In the genomic region with DNA sequence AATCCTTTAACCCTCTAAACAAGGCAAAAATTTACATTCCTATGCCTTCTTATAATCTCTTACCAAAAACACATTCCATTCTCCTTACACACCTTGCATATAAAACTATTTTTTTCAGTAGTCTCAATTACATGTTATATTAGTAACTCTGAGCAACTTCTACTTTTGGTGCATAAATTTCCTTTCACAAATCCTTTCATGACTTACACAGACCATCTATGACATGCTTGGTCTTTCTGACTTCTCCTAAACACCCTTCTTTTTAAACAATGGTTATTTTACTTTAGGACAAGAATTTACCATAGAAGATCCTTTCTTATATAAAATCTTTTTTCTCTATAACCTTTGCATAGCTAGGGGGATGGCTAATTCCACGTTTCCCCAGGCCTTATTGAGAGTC, we compare ENCODE assay signal across 27 cellular contexts.
A peak's percentile ranks its signal among the peaks of the same experiment; 100 is the strongest.
DNase-seq lines count a peak whose midpoint lies in the region; ATAC-seq, FAIRE-seq and TF ChIP-seq lines count a peak whose summit lies in the region.
"Had no signal": no experiment of that assay in that cellular context is flagged by ENCODE, and none has a peak within 500 bp of the region (broad histone marks: within the 10 kb centered on the region; RNA-seq: fewer than 3 reads in every experiment).

No MANE protein-coding gene starts in this region.

- no peaks in the 10 kb centered on the region for H3K79me2 ChIP-seq in HepG2 (ENCODE audit: insufficient read depth, low read length)
- no peaks in the 10 kb centered on the region for H3K79me2 ChIP-seq in mammary epithelial cell (ENCODE audit: insufficient read depth, low read length)
- H3K79me2 ChIP-seq: hepatocyte, parathyroid adenoma had no signal

- no peak for TF ChIP-seq POLR2A in HepG2 (IDR thresholded peaks at IDR 0.05; ENCODE audit: insufficient read depth in 1 of 2, low read depth in 2 of 2, low read length in 2 of 2)
- TF ChIP-seq POLR2A in right lobe of liver (IDR thresholded peaks at IDR 0.05): no peak
- no peak for TF ChIP-seq POLR2A in NB4 (IDR thresholded peaks at IDR 0.05; ENCODE audit: extremely low read depth, insufficient read length)

- CTCF ChIA-PET in HepG2 (lab: Yijun Ruan, JAX; ENCODE audit: low intra/inter-chr PET ratio, low total read pairs): no interaction called here
- CTCF ChIA-PET in mammary epithelial cell (lab: Charles Lee; ENCODE audit: low non-redundant PET): no interaction called here

- DNase-seq in HepG2 (ENCODE audit: low spot score) (no peak), right lobe of liver (no peak), NB4 (ENCODE audit: low read depth) (peak; percentile 10), mammary epithelial cell (peak; percentile 3), germinal center (ENCODE audit: low spot score) (no peak), activated gamma-delta T cell (lab: John Stamatoyannopoulos, UW) (no peak)
- DNase-seq in T-helper 2 cell treated with Interferon-gamma antibody and Interleukin-4, amounts not matched to agents 5 μg/mL and 100 μg/mL, for 36 hours (ENCODE audit: low spot score): no peak
- no peak for DNase-seq in effector CD8-positive, alpha-beta T cell (lab: John Stamatoyannopoulos, UW)
- DNase-seq: activated B cell treated with CpG ODN at 0.5 μM for 24 hours; activated CD8-positive, alpha-beta T cell treated with anti-CD3 and anti-CD28 coated beads for 36 hours; activated T-cell treated with anti-CD3 and anti-CD28 coated beads, Interleukin-2, amount 50 U/mL, for 4 hours; brain microvascular endothelial cell; CD8-positive, alpha-beta T cell; colonic mucosa; GOT3; kidney glomerular epithelial cell; mesenchymal stem cell; naive thymus-derived CD4-positive, alpha-beta T cell; NCI-H2081; NCI-H774; Peyer's patch; stimulated activated naive CD8-positive, alpha-beta T cell treated with anti-CD3 and anti-CD28 coated beads, Interleukin-15, Interleukin-2, amounts not matched to agents 100 U/mL and 50 U/mL, for 24 hours; tibial artery had no signal

- intact Hi-C loops in HepG2 (cut with micrococcal nuclease; ENCODE audit: unreplicated experiment): no loop called here
- intact Hi-C loops in right lobe of liver (cut with DNase I): no loop called here
- intact Hi-C loops in mammary epithelial cell (cut with micrococcal nuclease): no loop called here

- no peak for TF ChIP-seq RAD21 in HepG2 (CRISPR knock-in tag; IDR thresholded peaks at IDR 0.05)

- H3K4me3 ChIP-seq in HepG2 (replicated peaks in 1 of 3; ENCODE audit: insufficient read depth in 1 of 3, low read depth in 2 of 3, low read length in 3 of 3): no peak overlapping the region
- no peak overlapping the region for H3K4me3 ChIP-seq in right lobe of liver
- H3K4me3 ChIP-seq in NB4 (ENCODE audit: low read depth, low read length): no peak overlapping the region
- no peak overlapping the region for H3K4me3 ChIP-seq in mammary epithelial cell (replicated peaks in 1 of 3; ENCODE audit: insufficient read depth in 1 of 3, low read depth in 2 of 3, low read length in 3 of 3)
- H3K4me3 ChIP-seq: colonic mucosa, hepatocyte, Peyer's patch, tibial artery had no signal

- no TSS peak for BruUV-seq in HepG2 (replicated peaks; lab: Mats Ljungman, UMichigan)
- no TSS peak for BruUV-seq in mammary epithelial cell (replicated peaks; lab: Mats Ljungman, UMichigan)

- no peaks in the 10 kb centered on the region for H3K36me3 ChIP-seq in HepG2 (replicated peaks in 1 of 2; ENCODE audit: control insufficient read depth in 1 of 2, insufficient read depth in 2 of 2, low read length in 2 of 2)
- no peaks in the 10 kb centered on the region for H3K36me3 ChIP-seq in right lobe of liver
- H3K36me3 ChIP-seq in mammary epithelial cell (ENCODE audit: insufficient read depth, low read length): no peaks in the 10 kb centered on the region
- H3K36me3 ChIP-seq: brain microvascular endothelial cell, colonic mucosa, Peyer's patch, tibial artery had no signal

- in situ Hi-C loops in HepG2 (cut with HindIII; ENCODE audit: extremely low pct_ligation_motif_present, low pct_unique_long_range_greater_than_20kb) (no loop called here), mammary epithelial cell (cut with MboI; ENCODE audit: low sequenced_read_pairs in 2 of 2) (no loop called here)

- H3K27me3 ChIP-seq in HepG2 (ENCODE audit: control insufficient read depth in 1 of 2, insufficient read depth in 2 of 2, low read length in 2 of 2) (no peaks in the 10 kb centered on the region), right lobe of liver (no peaks in the 10 kb centered on the region), mammary epithelial cell (ENCODE audit: insufficient read depth, low read length) (no peaks in the 10 kb centered on the region)
- H3K27me3 ChIP-seq: brain microvascular endothelial cell, colonic mucosa, hepatocyte, Peyer's patch, tibial artery had no signal

- no peak overlapping the region for H3K4me2 ChIP-seq in HepG2 (ENCODE audit: low read depth, low read length)
- H3K4me2 ChIP-seq in mammary epithelial cell (ENCODE audit: insufficient read depth, low read depth, low read length): no peak overlapping the region
- H3K4me2 ChIP-seq: hepatocyte had no signal

- H2AFZ ChIP-seq in HepG2 (ENCODE audit: low read length): no peak overlapping the region
- H2AFZ ChIP-seq in mammary epithelial cell (ENCODE audit: low read depth, low read length): no peak overlapping the region
- H2AFZ ChIP-seq: hepatocyte, parathyroid adenoma had no signal

- H3K9me3 ChIP-seq in HepG2 (ENCODE audit: low read length): peaks cover 72% of the 10 kb centered on the region
- H3K9me3 ChIP-seq in right lobe of liver: no peaks in the 10 kb centered on the region
- H3K9me3 ChIP-seq in mammary epithelial cell (replicated peaks; ENCODE audit: insufficient read depth, low read length): no peaks in the 10 kb centered on the region
- H3K9me3 ChIP-seq: colonic mucosa, Peyer's patch had no signal

- H4K20me1 ChIP-seq in HepG2 (ENCODE audit: insufficient read depth, low read length) (no peaks in the 10 kb centered on the region), mammary epithelial cell (ENCODE audit: insufficient read depth, low read length) (no peaks in the 10 kb centered on the region)

- H3K27me3 Mint-ChIP-seq in T-helper 2 cell treated with Interferon-gamma antibody and Interleukin-4, amounts not matched to agents 5 μg/mL and 100 μg/mL, for 36 hours (ENCODE audit: low read depth): no peaks in the 10 kb centered on the region
- H3K27me3 Mint-ChIP-seq: activated B cell treated with CpG ODN at 0.5 μM for 24 hours; activated CD8-positive, alpha-beta T cell treated with anti-CD3 and anti-CD28 coated beads for 36 hours; activated naive CD4-positive, alpha-beta T cell treated with anti-CD3 and anti-CD28 coated beads, Interleukin-2, amount 50 U/mL, for 24 hours had no signal

- no peak for ATAC-seq in HepG2
- no peak for ATAC-seq in right lobe of liver
- ATAC-seq: activated CD8-positive, alpha-beta T cell treated with anti-CD3 and anti-CD28 coated beads for 36 hours; activated T-cell treated with anti-CD3 and anti-CD28 coated beads, Interleukin-2, amount 50 U/mL, for 4 hours; CD8-positive, alpha-beta T cell; naive thymus-derived CD4-positive, alpha-beta T cell; stimulated activated naive CD8-positive, alpha-beta T cell treated with anti-CD3 and anti-CD28 coated beads, Interleukin-15, Interleukin-2, amounts not matched to agents 100 U/mL and 50 U/mL, for 24 hours had no signal

- H3K9ac ChIP-seq in HepG2 (ENCODE audit: insufficient read depth, low read depth, low read length) (no peak overlapping the region), mammary epithelial cell (ENCODE audit: insufficient read depth, low read length) (no peak overlapping the region)
- H3K9ac ChIP-seq: parathyroid adenoma had no signal

- no peak overlapping the region for H3K27ac Mint-ChIP-seq in T-helper 2 cell treated with Interferon-gamma antibody and Interleukin-4, amounts not matched to agents 5 μg/mL and 100 μg/mL, for 36 hours
- H3K27ac Mint-ChIP-seq: activated B cell treated with CpG ODN at 0.5 μM for 24 hours; activated CD8-positive, alpha-beta T cell treated with anti-CD3 and anti-CD28 coated beads for 36 hours; activated naive CD4-positive, alpha-beta T cell treated with anti-CD3 and anti-CD28 coated beads, Interleukin-2, amount 50 U/mL, for 24 hours; CD8-positive, alpha-beta T cell; naive thymus-derived CD4-positive, alpha-beta T cell had no signal

- no peaks in the 10 kb centered on the region; the same call in 1 of the 2 replicates for H3K4me1 ChIP-seq in HepG2 (ENCODE audit: insufficient read depth, low read length)
- H3K4me1 ChIP-seq in right lobe of liver: no peaks in the 10 kb centered on the region
- H3K4me1 ChIP-seq in mammary epithelial cell (ENCODE audit: insufficient read depth, low read length): no peaks in the 10 kb centered on the region
- H3K4me1 ChIP-seq: colonic mucosa, parathyroid adenoma, Peyer's patch, tibial artery had no signal

- dilution Hi-C loops in mammary epithelial cell (cut with HindIII; ENCODE audit: low sequenced_read_pairs): no loop called here

- H3K27ac ChIP-seq in HepG2 (ENCODE audit: extremely low read length, insufficient read depth, low read length): no peak overlapping the region
- no peak overlapping the region for H3K27ac ChIP-seq in right lobe of liver
- H3K27ac ChIP-seq in mammary epithelial cell (ENCODE audit: insufficient read depth, low read depth, low read length): no peak overlapping the region
- H3K27ac ChIP-seq: brain microvascular endothelial cell, colonic mucosa, hepatocyte, parathyroid adenoma, Peyer's patch, tibial artery had no signal

- no peaks in the 10 kb centered on the region for H3K36me3 Mint-ChIP-seq in T-helper 2 cell treated with Interferon-gamma antibody and Interleukin-4, amounts not matched to agents 5 μg/mL and 100 μg/mL, for 36 hours (ENCODE audit: low read depth)
- H3K36me3 Mint-ChIP-seq: activated naive CD4-positive, alpha-beta T cell treated with anti-CD3 and anti-CD28 coated beads, Interleukin-2, amount 50 U/mL, for 24 hours; CD8-positive, alpha-beta T cell; naive thymus-derived CD4-positive, alpha-beta T cell had no signal

- WGBS in HepG2 (ENCODE audit: low lambda C conversion rate): 3% methylated on average over 1 of the region's 1 CpG
- WGBS in right lobe of liver (ENCODE audit: insufficient coverage, low coverage, low lambda C conversion rate, missing lambda C conversion rate): 24% methylated on average over 1 of the region's 1 CpG
- WGBS in mammary epithelial cell (ENCODE audit: low coverage, missing lambda C conversion rate): 0% methylated on average over 1 of the region's 1 CpG

- TF ChIP-seq EP300 in HepG2 (IDR thresholded peaks at IDR 0.05; ENCODE audit: low read depth in 2 of 2, low read length in 2 of 2): no peak
- TF ChIP-seq EP300 in HepG2 (CRISPR knock-in tag; IDR thresholded peaks at IDR 0.05; ENCODE audit: borderline replicate concordance): no peak

- no peak for TF ChIP-seq CTCF in HepG2 (CRISPR knock-in tag; IDR thresholded peaks at IDR 0.05)
- TF ChIP-seq CTCF in right lobe of liver (IDR thresholded peaks at IDR 0.05): no peak
- TF ChIP-seq CTCF in NB4 (IDR thresholded peaks at IDR 0.05; ENCODE audit: low read depth, low read length): no peak
- no peak for TF ChIP-seq CTCF in mammary epithelial cell (conservative IDR thresholded peaks at IDR 0.05 in 1 of 2, IDR thresholded peaks at IDR 0.05 in 1 of 2; ENCODE audit: extremely low read depth in 1 of 2, insufficient read depth in 1 of 2, low read depth in 1 of 2, low read length in 2 of 2)

- no peak overlapping the region for H3K4me3 Mint-ChIP-seq in T-helper 2 cell treated with Interferon-gamma antibody and Interleukin-4, amounts not matched to agents 5 μg/mL and 100 μg/mL, for 36 hours
- H3K4me3 Mint-ChIP-seq: activated B cell treated with CpG ODN at 0.5 μM for 24 hours; activated CD8-positive, alpha-beta T cell treated with anti-CD3 and anti-CD28 coated beads for 36 hours; activated naive CD4-positive, alpha-beta T cell treated with anti-CD3 and anti-CD28 coated beads, Interleukin-2, amount 50 U/mL, for 24 hours; activated T-cell treated with anti-CD3 and anti-CD28 coated beads, Interleukin-2, amount 50 U/mL, for 4 hours; CD8-positive, alpha-beta T cell; naive thymus-derived CD4-positive, alpha-beta T cell had no signal

- no peaks in the 10 kb centered on the region for H3K4me1 Mint-ChIP-seq in T-helper 2 cell treated with Interferon-gamma antibody and Interleukin-4, amounts not matched to agents 5 μg/mL and 100 μg/mL, for 36 hours (ENCODE audit: low read depth)
- H3K4me1 Mint-ChIP-seq: activated B cell treated with CpG ODN at 0.5 μM for 24 hours; activated naive CD4-positive, alpha-beta T cell treated with anti-CD3 and anti-CD28 coated beads, Interleukin-2, amount 50 U/mL, for 24 hours; naive thymus-derived CD4-positive, alpha-beta T cell had no signal

- peaks cover 39% of the 10 kb centered on the region for H3K9me3 Mint-ChIP-seq in T-helper 2 cell treated with Interferon-gamma antibody and Interleukin-4, amounts not matched to agents 5 μg/mL and 100 μg/mL, for 36 hours

- POLR2A ChIA-PET in HepG2 (lab: Yijun Ruan, JAX): no interaction called here

- FAIRE-seq in HepG2 (lab: Jason Lieb, UNC): no peak
- FAIRE-seq: endometrium had no signal

Comparison
In these comparisons a context has a peak if more than half of its experiments do, and no peak if none do; other contexts are left out.
1. DNase-seq: peak in NB4 (single experiment) and mammary epithelial cell (single experiment); none in HepG2 (single experiment), right lobe of liver (0 of 3), T-helper 2 cell treated with Interferon-gamma antibody and Interleukin-4, amounts not matched to agents 5 μg/mL and 100 μg/mL, for 36 hours (single experiment), effector CD8-positive, alpha-beta T cell (single experiment), germinal center (single experiment) and activated gamma-delta T cell (single experiment).